Comparison of ENCODE assay signal across 20 cellular contexts in the genomic region with DNA sequence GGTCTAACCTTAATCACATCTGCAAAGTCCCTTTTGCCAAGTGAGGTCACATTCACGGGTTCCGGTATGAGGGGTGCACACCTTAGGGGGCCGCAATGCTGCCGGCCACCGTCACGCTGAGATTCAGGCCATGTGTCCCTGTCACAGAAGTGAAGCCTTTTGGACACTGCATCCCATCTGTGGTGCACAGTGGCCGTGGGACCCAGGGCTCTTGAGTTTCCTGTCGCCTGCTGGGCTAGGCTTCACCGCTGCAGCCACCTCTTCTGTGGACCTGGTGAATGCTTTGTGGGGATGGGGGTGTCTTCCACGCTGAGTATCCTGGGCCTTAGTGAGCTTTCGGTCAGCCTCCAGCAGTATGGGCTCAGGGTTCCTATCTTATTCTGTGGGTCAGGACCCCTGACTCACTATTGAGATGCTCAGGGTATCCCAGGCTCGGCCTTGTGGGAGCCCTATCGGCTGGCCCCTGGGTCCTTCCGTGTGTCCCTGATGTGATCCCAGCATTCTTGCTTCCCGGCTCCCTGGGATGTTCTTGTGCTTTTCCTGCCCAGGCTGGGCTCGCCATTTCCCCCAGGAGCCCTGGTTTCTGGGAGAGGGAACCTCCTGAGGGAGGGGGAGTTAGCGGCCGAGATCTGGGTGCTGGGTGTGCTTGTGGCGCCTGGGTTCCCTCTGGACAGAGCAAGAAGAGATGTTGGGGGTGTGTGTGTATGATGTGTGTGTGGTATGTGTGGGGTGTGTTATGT.
"Had no signal": no experiment of that assay in that cellular context is flagged by ENCODE, and none has a peak within 500 bp of the region (broad histone marks: within the 10 kb centered on the region; RNA-seq: fewer than 3 reads in every experiment).

No MANE protein-coding gene starts in this region.

- H3K27me3 ChIP-seq: dorsolateral prefrontal cortex had no signal

- H3K27me3 Mint-ChIP-seq: activated B cell treated with CpG ODN at 0.5 μM for 24 hours; activated CD4-positive, alpha-beta T cell treated with anti-CD3 and anti-CD28 coated beads, Interleukin-2, amount 10 ng/mL, durations not matched to agents 24 days and 14 days; activated naive CD8-positive, alpha-beta T cell treated with anti-CD3 and anti-CD28 coated beads, Interleukin-2, amount 50 U/mL, for 24 hours; activated T-cell treated with anti-CD3 and anti-CD28 coated beads, Interleukin-2, amount 50 U/mL, for 24 hours had no signal

- H3K36me3 Mint-ChIP-seq: brain; stimulated activated memory B cell treated with anti-CD40 and anti-IgM and Interleukin-4, amounts not matched to agents 10 μg/mL and 1 μg/mL and 100 μg/mL, for 72 hours had no signal

- DNase-seq: activated B cell treated with CpG ODN at 0.5 μM for 24 hours; activated CD4-positive, alpha-beta T cell treated with anti-CD3 and anti-CD28 coated beads, Interleukin-2, amount 10 ng/mL, durations not matched to agents 24 days and 14 days; activated CD8-positive, alpha-beta T cell treated with anti-CD3 and anti-CD28 coated beads, Interleukin-2, amount 10 ng/mL, durations not matched to agents 7 days and 5 days; activated naive CD4-positive, alpha-beta T cell treated with anti-CD3 and anti-CD28 coated beads for 36 hours; activated naive CD8-positive, alpha-beta T cell treated with anti-CD3 and anti-CD28 coated beads, Interleukin-2, amount 50 U/mL, for 24 hours; activated T-cell treated with anti-CD3 and anti-CD28 coated beads, Interleukin-2, amount 50 U/mL, for 24 hours; anterior cingulate cortex; dorsolateral prefrontal cortex; foreskin fibroblast; hippocampal formation; islet precursor cell; stimulated activated CD4-positive, alpha-beta T cell treated with anti-CD3 and anti-CD28 coated beads, Interleukin-4, amount 100 ng/mL, for 24 hours had no signal

- H3K36me3 ChIP-seq: prostate gland had no signal

- ATAC-seq: activated CD8-positive, alpha-beta T cell treated with anti-CD3 and anti-CD28 coated beads, Interleukin-2, amount 10 ng/mL, durations not matched to agents 7 days and 5 days; activated naive CD8-positive, alpha-beta T cell treated with anti-CD3 and anti-CD28 coated beads, Interleukin-2, amount 50 U/mL, for 24 hours; right cardiac atrium; stimulated activated memory B cell treated with anti-CD40 and anti-IgM and Interleukin-4, amounts not matched to agents 10 μg/mL and 1 μg/mL and 100 μg/mL, for 72 hours had no signal

- H3K9me3 ChIP-seq: prostate gland had no signal

- H3K4me1 ChIP-seq: prostate gland had no signal

- H3K4me3 ChIP-seq: dorsolateral prefrontal cortex, prostate gland, skin epidermis had no signal

- H3K9me3 Mint-ChIP-seq: activated B cell treated with CpG ODN at 0.5 μM for 24 hours; activated CD4-positive, alpha-beta T cell treated with anti-CD3 and anti-CD28 coated beads, Interleukin-2, amount 10 ng/mL, durations not matched to agents 24 days and 14 days; activated naive CD4-positive, alpha-beta T cell treated with anti-CD3 and anti-CD28 coated beads for 36 hours; activated naive CD8-positive, alpha-beta T cell treated with anti-CD3 and anti-CD28 coated beads, Interleukin-2, amount 50 U/mL, for 24 hours; activated T-cell treated with anti-CD3 and anti-CD28 coated beads, Interleukin-2, amount 50 U/mL, for 24 hours; activated T-helper 2 cell treated with anti-CD3 and anti-CD28 coated beads, Interferon-gamma antibody, Interleukin-2, Interleukin-4, amounts not matched to agents 10 μg/mL and 5 μg/mL and 100 μg/mL, durations not matched to agents 14 hours and 24 hours and 36 hours; neural crest cell; stimulated activated memory B cell treated with anti-CD40 and anti-IgM and Interleukin-4, amounts not matched to agents 10 μg/mL and 1 μg/mL and 100 μg/mL, for 72 hours had no signal

- H3K27ac ChIP-seq: dorsolateral prefrontal cortex, epithelial cell of prostate, skin epidermis had no signal

- H3K4me3 Mint-ChIP-seq: activated B cell treated with CpG ODN at 0.5 μM for 24 hours; activated CD4-positive, alpha-beta T cell treated with anti-CD3 and anti-CD28 coated beads, Interleukin-2, amount 10 ng/mL, durations not matched to agents 24 days and 14 days; activated CD8-positive, alpha-beta T cell treated with anti-CD3 and anti-CD28 coated beads, Interleukin-2, amount 10 ng/mL, durations not matched to agents 7 days and 5 days; activated naive CD4-positive, alpha-beta T cell treated with anti-CD3 and anti-CD28 coated beads for 36 hours; activated naive CD8-positive, alpha-beta T cell treated with anti-CD3 and anti-CD28 coated beads, Interleukin-2, amount 50 U/mL, for 24 hours; activated T-cell treated with anti-CD3 and anti-CD28 coated beads, Interleukin-2, amount 50 U/mL, for 24 hours; stimulated activated memory B cell treated with anti-CD40 and anti-IgM and Interleukin-4, amounts not matched to agents 10 μg/mL and 1 μg/mL and 100 μg/mL, for 72 hours had no signal

- H3K27ac Mint-ChIP-seq: activated B cell treated with CpG ODN at 0.5 μM for 24 hours; activated CD8-positive, alpha-beta T cell treated with anti-CD3 and anti-CD28 coated beads, Interleukin-2, amount 10 ng/mL, durations not matched to agents 7 days and 5 days; activated naive CD4-positive, alpha-beta T cell treated with anti-CD3 and anti-CD28 coated beads for 36 hours; activated naive CD8-positive, alpha-beta T cell treated with anti-CD3 and anti-CD28 coated beads, Interleukin-2, amount 50 U/mL, for 24 hours; activated T-helper 2 cell treated with anti-CD3 and anti-CD28 coated beads, Interferon-gamma antibody, Interleukin-2, Interleukin-4, amounts not matched to agents 10 μg/mL and 5 μg/mL and 100 μg/mL, durations not matched to agents 14 hours and 24 hours and 36 hours; stimulated activated memory B cell treated with anti-CD40 and anti-IgM and Interleukin-4, amounts not matched to agents 10 μg/mL and 1 μg/mL and 100 μg/mL, for 72 hours had no signal
